12 cellular contexts compared by ENCODE assay signal in the genomic region with DNA sequence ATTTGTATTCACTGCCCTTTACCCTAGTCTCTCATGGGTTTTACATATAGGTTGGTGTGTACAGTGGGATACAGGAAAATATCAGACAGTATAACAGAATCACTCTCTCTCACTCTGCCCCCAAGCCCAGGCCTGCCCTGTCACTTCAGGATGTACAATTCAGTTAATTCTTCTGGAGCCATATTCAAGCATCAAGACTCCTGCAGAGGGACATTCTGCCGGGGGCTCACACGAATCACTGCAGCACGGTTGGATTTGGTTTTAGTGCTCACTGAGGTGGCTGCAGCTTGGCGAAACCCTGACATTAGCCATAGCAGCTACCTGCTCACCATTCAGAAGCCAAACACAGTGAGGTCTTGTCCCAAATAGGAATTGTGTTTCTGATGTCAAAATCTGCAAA.
DNase-seq lines count a peak whose midpoint lies in the region; ATAC-seq and TF ChIP-seq lines count a peak whose summit lies in the region.
"Had no signal": no experiment of that assay in that cellular context is flagged by ENCODE, and none has a peak within 500 bp of the region (broad histone marks: within the 10 kb centered on the region; RNA-seq: fewer than 3 reads in every experiment).

No MANE protein-coding gene starts in this region.

- H3K4me3 ChIP-seq in left lung = peak overlapping the region in 1 of 2 donors; percentile 21
- no peak overlapping the region for H3K4me3 ChIP-seq in suprapubic skin
- H3K4me3 ChIP-seq in foreskin fibroblast (ENCODE audit: low read depth in 1 of 2, low read length in 2 of 2) = no peak overlapping the region
- H3K4me3 ChIP-seq: mucosa of descending colon had no signal

- H3K4me3 Mint-ChIP-seq in activated T-cell treated with anti-CD3 and anti-CD28 coated beads, Interleukin-2, amount 50 U/mL, for 4 hours = peak overlapping the region; percentile 13
- peak overlapping the region; percentile 66 for H3K4me3 Mint-ChIP-seq in activated T-helper 1 cell treated with anti-CD3 and anti-CD28 coated beads, Interleukin-12 subunit alpha, Interleukin-12 subunit beta, Interleukin-2, Interleukin-4 antibody, amounts not matched to agents 30 ng/mL and 10 ng/mL and 1 ng/mL, durations not matched to agents 14 hours and 24 hours and 36 hours
- H3K4me3 Mint-ChIP-seq: brain had no signal

- ATAC-seq in activated T-cell treated with anti-CD3 and anti-CD28 coated beads, Interleukin-2, amount 50 U/mL, for 4 hours = no peak
- ATAC-seq in left lung (no peak), esophagus mucosa (no peak)

- H3K4me1 ChIP-seq in left lung (peaks cover 5 to 66% of the 10 kb centered on the region in 2 donors), suprapubic skin (peaks cover 70% of the 10 kb centered on the region)

- peak overlapping the region; percentile 86 to 96 for H3K27ac ChIP-seq in left lung
- peak overlapping the region; percentile 88 for H3K27ac ChIP-seq in suprapubic skin

- H3K27me3 Mint-ChIP-seq in activated T-cell treated with anti-CD3 and anti-CD28 coated beads, Interleukin-2, amount 50 U/mL, for 4 hours (ENCODE audit: low read depth) = no peaks in the 10 kb centered on the region
- H3K27me3 Mint-ChIP-seq in activated T-helper 1 cell treated with anti-CD3 and anti-CD28 coated beads, Interleukin-12 subunit alpha, Interleukin-12 subunit beta, Interleukin-2, Interleukin-4 antibody, amounts not matched to agents 30 ng/mL and 10 ng/mL and 1 ng/mL, durations not matched to agents 14 hours and 24 hours and 36 hours (ENCODE audit: insufficient read depth) = no peaks in the 10 kb centered on the region
- H3K27me3 Mint-ChIP-seq: IgD-negative memory B cell had no signal

- TF ChIP-seq POLR2A in suprapubic skin (IDR thresholded peaks at IDR 0.05) = no peak

- peak overlapping the region; percentile 88 for H3K27ac Mint-ChIP-seq in activated T-helper 1 cell treated with anti-CD3 and anti-CD28 coated beads, Interleukin-12 subunit alpha, Interleukin-12 subunit beta, Interleukin-2, Interleukin-4 antibody, amounts not matched to agents 30 ng/mL and 10 ng/mL and 1 ng/mL, durations not matched to agents 14 hours and 24 hours and 36 hours

- WGBS in suprapubic skin = 84% methylated on average over 4 of the region's 4 CpGs

- intact Hi-C loops in activated T-helper 1 cell treated with anti-CD3 and anti-CD28 coated beads, Interleukin-12 subunit alpha, Interleukin-12 subunit beta, Interleukin-2, Interleukin-4 antibody, amounts not matched to agents 30 ng/mL and 10 ng/mL and 1 ng/mL, durations not matched to agents 14 hours and 24 hours and 36 hours (cut with micrococcal nuclease) = loop anchor here (1.0 to 2.0 kb wide), 6 partner anchors 10 to 82 kb away; no protein-coding TSS in a partner anchor
- intact Hi-C loops in left lung (cut with DNase I) = no loop called here

- TF ChIP-seq CTCF in left lung (IDR thresholded peaks at IDR 0.05) (no peak), suprapubic skin (IDR thresholded peaks at IDR 0.05) (no peak), foreskin fibroblast (IDR thresholded peaks at IDR 0.05; ENCODE audit: low read depth, low read length) (no peak)

- H3K9me3 Mint-ChIP-seq in activated T-cell treated with anti-CD3 and anti-CD28 coated beads, Interleukin-2, amount 50 U/mL, for 4 hours = peaks cover 31% of the 10 kb centered on the region
- H3K9me3 Mint-ChIP-seq in activated T-helper 1 cell treated with anti-CD3 and anti-CD28 coated beads, Interleukin-12 subunit alpha, Interleukin-12 subunit beta, Interleukin-2, Interleukin-4 antibody, amounts not matched to agents 30 ng/mL and 10 ng/mL and 1 ng/mL, durations not matched to agents 14 hours and 24 hours and 36 hours = peaks cover 34% of the 10 kb centered on the region

- H3K36me3 Mint-ChIP-seq in activated T-cell treated with anti-CD3 and anti-CD28 coated beads, Interleukin-2, amount 50 U/mL, for 4 hours (ENCODE audit: insufficient read depth) = peaks cover 5% of the 10 kb centered on the region
- H3K36me3 Mint-ChIP-seq in activated T-helper 1 cell treated with anti-CD3 and anti-CD28 coated beads, Interleukin-12 subunit alpha, Interleukin-12 subunit beta, Interleukin-2, Interleukin-4 antibody, amounts not matched to agents 30 ng/mL and 10 ng/mL and 1 ng/mL, durations not matched to agents 14 hours and 24 hours and 36 hours (ENCODE audit: low read depth) = peaks cover 44% of the 10 kb centered on the region

- DNase-seq in activated T-cell treated with anti-CD3 and anti-CD28 coated beads, Interleukin-2, amount 50 U/mL, for 4 hours = no peak
- no peak for DNase-seq in activated T-cell treated with anti-CD3 and anti-CD28 coated beads, Interleukin-2, amount 50 U/mL, for 1 hour
- DNase-seq in activated T-helper 1 cell treated with anti-CD3 and anti-CD28 coated beads, Interleukin-12 subunit alpha, Interleukin-12 subunit beta, Interleukin-2, Interleukin-4 antibody, amounts not matched to agents 30 ng/mL and 10 ng/mL and 1 ng/mL, durations not matched to agents 14 hours and 24 hours and 36 hours (ENCODE audit: low spot score) = no peak
- peak in 1 of 2 donors; percentile 12 for DNase-seq in left lung
- DNase-seq in suprapubic skin (ENCODE audit: low spot score in 2 of 2) = peak in 1 of 2 donors; percentile 51
- DNase-seq in foreskin fibroblast = no peak
- DNase-seq in ecto neural progenitor cell (ENCODE audit: low spot score) = no peak
- DNase-seq: mucosa of descending colon; stimulated activated naive CD4-positive, alpha-beta T cell had no signal

- H3K4me1 Mint-ChIP-seq in activated T-cell treated with anti-CD3 and anti-CD28 coated beads, Interleukin-2, amount 50 U/mL, for 4 hours (ENCODE audit: low read depth) = peaks cover 25% of the 10 kb centered on the region
- H3K4me1 Mint-ChIP-seq in activated T-helper 1 cell treated with anti-CD3 and anti-CD28 coated beads, Interleukin-12 subunit alpha, Interleukin-12 subunit beta, Interleukin-2, Interleukin-4 antibody, amounts not matched to agents 30 ng/mL and 10 ng/mL and 1 ng/mL, durations not matched to agents 14 hours and 24 hours and 36 hours (ENCODE audit: low read depth) = peaks cover 56% of the 10 kb centered on the region

- H3K9me3 ChIP-seq in left lung (peaks cover 0 to 29% of the 10 kb centered on the region in 2 donors), suprapubic skin (peaks cover 3% of the 10 kb centered on the region)

- no peak for TF ChIP-seq EP300 in suprapubic skin (IDR thresholded peaks at IDR 0.05)

- H3K27me3 ChIP-seq in left lung (no peaks in the 10 kb centered on the region), suprapubic skin (no peaks in the 10 kb centered on the region)

- H3K36me3 ChIP-seq in left lung (no peaks in the 10 kb centered on the region), suprapubic skin (no peaks in the 10 kb centered on the region)
